8 cellular contexts compared by ENCODE assay signal in the genomic region with DNA sequence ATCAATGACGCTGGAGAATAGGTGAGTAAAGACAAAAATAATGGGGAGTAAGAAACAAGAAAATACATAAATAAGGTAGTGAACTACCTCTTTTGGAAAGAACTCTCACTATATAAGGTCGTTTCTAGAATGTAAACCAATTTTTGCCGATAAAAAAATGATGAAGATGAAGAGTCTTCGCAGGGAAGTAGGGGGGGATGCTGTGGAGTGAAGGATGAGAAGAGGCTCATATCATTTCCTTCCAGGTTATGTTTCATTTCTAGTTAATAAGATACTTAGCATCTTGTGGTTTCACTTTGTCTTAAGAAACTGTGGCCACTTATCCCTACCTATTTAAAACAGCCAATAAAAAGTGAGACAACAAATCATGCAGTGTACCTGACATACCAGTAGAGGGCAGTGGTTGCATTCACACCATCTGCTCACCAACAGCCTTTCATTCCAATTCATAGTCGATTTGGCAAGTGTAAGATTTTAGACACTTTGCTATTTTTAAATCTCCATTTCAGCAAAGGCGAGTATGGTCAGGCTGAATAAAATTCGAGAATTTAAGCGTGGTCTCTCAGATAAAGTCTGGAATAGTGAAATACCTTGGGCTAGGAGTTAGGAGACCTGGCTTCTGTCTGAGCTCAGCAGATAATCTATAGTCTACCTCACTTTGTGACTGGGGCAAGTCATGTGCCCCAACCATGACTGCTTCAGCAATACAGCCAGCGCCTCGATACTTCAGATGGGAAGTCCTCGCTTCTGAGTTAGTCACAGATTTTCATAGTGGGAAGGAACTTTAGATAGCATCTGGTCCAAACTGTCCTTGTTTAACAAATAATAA. TPM values are rescaled to one million over a fixed set of nuclear protein-coding genes. Genes with fewer than 3 reads are reported as not detected.
DNase-seq lines count a peak whose midpoint lies in the region; ATAC-seq, FAIRE-seq and TF ChIP-seq lines count a peak whose summit lies in the region.

No MANE protein-coding gene starts in this region.

- TF ChIP-seq CTCF in left lung (IDR thresholded peaks at IDR 0.05) (peak; percentile 71 to 89), stomach (IDR thresholded peaks at IDR 0.05) (peak in 5 of 7 experiments; percentile 72 to 95 (median 90))

- H3K4me1 ChIP-seq in left lung (no peaks in the 10 kb centered on the region), stomach (peaks cover 4 to 17% (median 7%) of the 10 kb centered on the region in 4 donors)

- TF ChIP-seq EP300 in stomach (IDR thresholded peaks at IDR 0.05): no peak

- 37 to 47% (median 44%) methylated on average over 11 of the region's 11 CpGs for WGBS in stomach, 5 donors

- peak; percentile 71 for DNase-seq in AG20443 (ENCODE audit: low spot score)
- DNase-seq in NCI-H1436 (lab: John Stamatoyannopoulos, UW): peak; percentile 25
- peak; percentile 19 for DNase-seq in T-helper 22 cell (ENCODE audit: low read depth)
- no peak for DNase-seq in left lung
- peak; percentile 38 for DNase-seq in stomach

- ATAC-seq in GM18498 (IDR thresholded peaks at IDR 0.05; ENCODE audit: unreplicated experiment) (peak; percentile 88), HG02852 (IDR thresholded peaks at IDR 0.05; ENCODE audit: unreplicated experiment) (peak; percentile 80), left lung (peak; percentile 97)

- H3K27me3 ChIP-seq in left lung: no peaks in the 10 kb centered on the region
- no peaks in the 10 kb centered on the region for H3K27me3 ChIP-seq in stomach

- H3K27ac ChIP-seq in left lung (no peak overlapping the region), stomach (peak overlapping the region in 1 of 5 donors; percentile 2)

- no peak for TF ChIP-seq POLR2A in stomach (IDR thresholded peaks at IDR 0.05)

- H3K36me3 ChIP-seq in left lung (peaks cover 0 to 26% of the 10 kb centered on the region in 2 donors), stomach (peaks cover 15 to 45% (median 42%) of the 10 kb centered on the region in 4 donors)

- intact Hi-C loops in left lung (cut with DNase I): no loop called here
- intact Hi-C loops in stomach (cut with DNase I; ENCODE audit: low total_unique reads): no loop called here

- no peak overlapping the region for H3K4me3 ChIP-seq in left lung
- H3K4me3 ChIP-seq in stomach: no peak overlapping the region

- FAIRE-seq in colon (lab: Jason Lieb, UNC): peak; percentile 77

- H3K9me3 ChIP-seq in left lung (no peaks in the 10 kb centered on the region), stomach (no peaks in the 10 kb centered on the region)

RNA-seq across cellular contexts. Expression of a gene that starts 28.9 kb away (rescaled TPM):
- total RNA-seq in left lung: 10 to 100 TPM; 35.9 to 45.1 TPM
- 100 to 1,000 TPM in 1 of 5 donors, 10 to 100 TPM in 4; 17.4 to 127 (median 41.9) TPM for total RNA-seq in stomach
- polyA plus RNA-seq in stomach: 10 to 100 TPM; 10.5 to 30.9 (median 10.9) TPM

Comparison
In these comparisons a context has a peak if more than half of its experiments do, and no peak if none do; other contexts are left out.
1. DNase-seq: peak in AG20443 (single experiment), NCI-H1436 (single experiment), T-helper 22 cell (single experiment) and stomach (single experiment); none in left lung (0 of 2).
2. Peak in every context shown above with its lines, with median percentiles within 50 percentile points of each other: ATAC-seq.